In the genomic region with DNA sequence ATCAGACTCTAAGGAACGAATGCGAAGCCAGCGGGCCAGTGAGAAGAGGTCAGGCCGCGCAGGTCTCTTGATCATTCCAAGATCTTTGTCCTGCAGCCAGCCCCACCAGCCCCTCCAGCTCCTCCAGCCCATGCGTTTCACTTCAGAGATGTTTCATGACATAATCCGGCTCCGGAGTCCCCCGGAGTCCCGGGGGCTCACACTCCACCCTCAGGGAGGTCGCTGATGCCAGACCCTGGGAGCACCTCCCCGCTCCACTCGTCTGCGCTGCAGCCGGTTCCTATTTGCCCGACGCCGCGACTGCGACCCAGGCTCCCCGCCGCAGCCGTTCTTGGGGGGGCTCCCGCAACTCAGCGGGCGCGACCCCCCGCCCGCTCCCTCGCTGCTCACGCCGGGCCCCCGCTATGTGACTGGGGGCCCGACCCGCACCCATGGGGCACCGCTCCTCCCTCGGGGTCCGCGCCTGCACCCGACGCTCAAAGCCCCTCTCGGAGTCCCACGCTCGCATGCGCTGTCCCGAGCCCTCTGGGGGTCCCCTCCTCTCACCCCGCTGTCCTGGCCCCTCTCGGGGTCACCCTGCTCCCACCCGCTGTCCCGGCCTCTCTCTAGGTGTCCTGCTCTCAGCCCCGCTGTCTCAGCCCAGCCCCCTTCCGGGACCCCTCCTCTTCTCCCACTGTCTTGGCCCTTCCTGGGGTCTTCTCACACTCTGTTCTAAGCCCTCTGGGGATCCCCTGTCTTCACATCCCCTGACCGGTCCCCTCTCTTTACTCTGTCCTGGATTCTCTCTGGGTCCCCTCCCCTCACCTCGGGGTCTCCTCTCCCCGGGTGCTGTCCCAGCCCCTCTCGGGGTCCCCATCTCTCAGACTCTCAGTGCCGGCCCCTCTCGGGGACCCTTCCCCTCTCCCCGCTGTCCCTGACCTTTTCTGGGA, we compare ENCODE assay signal across 1 cellular context.
TF ChIP-seq lines count a peak whose summit lies in the region.

No MANE protein-coding gene starts in this region.

TF ChIP-seq in HEK293, 187 proteins besides CTCF, POLR2A, EP300 and RAD21 (continued from another document and continues in another):
- no peak for TF ChIP-seq ZSCAN5A (tag by site-specific recombination; IDR thresholded peaks at IDR 0.05)
- TF ChIP-seq ZNF18 (tag by site-specific recombination; IDR thresholded peaks at IDR 0.05), result no peak
- TF ChIP-seq, protein P1, sequence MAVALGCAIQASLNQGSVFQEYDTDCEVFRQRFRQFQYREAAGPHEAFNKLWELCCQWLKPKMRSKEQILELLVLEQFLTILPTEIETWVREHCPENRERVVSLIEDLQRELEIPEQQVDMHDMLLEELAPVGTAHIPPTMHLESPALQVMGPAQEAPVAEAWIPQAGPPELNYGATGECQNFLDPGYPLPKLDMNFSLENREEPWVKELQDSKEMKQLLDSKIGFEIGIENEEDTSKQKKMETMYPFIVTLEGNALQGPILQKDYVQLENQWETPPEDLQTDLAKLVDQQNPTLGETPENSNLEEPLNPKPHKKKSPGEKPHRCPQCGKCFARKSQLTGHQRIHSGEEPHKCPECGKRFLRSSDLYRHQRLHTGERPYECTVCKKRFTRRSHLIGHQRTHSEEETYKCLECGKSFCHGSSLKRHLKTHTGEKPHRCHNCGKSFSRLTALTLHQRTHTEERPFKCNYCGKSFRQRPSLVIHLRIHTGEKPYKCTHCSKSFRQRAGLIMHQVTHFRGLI (tag by site-specific recombination; IDR thresholded peaks at IDR 0.05), result no peak
- TF ChIP-seq, protein P2, sequence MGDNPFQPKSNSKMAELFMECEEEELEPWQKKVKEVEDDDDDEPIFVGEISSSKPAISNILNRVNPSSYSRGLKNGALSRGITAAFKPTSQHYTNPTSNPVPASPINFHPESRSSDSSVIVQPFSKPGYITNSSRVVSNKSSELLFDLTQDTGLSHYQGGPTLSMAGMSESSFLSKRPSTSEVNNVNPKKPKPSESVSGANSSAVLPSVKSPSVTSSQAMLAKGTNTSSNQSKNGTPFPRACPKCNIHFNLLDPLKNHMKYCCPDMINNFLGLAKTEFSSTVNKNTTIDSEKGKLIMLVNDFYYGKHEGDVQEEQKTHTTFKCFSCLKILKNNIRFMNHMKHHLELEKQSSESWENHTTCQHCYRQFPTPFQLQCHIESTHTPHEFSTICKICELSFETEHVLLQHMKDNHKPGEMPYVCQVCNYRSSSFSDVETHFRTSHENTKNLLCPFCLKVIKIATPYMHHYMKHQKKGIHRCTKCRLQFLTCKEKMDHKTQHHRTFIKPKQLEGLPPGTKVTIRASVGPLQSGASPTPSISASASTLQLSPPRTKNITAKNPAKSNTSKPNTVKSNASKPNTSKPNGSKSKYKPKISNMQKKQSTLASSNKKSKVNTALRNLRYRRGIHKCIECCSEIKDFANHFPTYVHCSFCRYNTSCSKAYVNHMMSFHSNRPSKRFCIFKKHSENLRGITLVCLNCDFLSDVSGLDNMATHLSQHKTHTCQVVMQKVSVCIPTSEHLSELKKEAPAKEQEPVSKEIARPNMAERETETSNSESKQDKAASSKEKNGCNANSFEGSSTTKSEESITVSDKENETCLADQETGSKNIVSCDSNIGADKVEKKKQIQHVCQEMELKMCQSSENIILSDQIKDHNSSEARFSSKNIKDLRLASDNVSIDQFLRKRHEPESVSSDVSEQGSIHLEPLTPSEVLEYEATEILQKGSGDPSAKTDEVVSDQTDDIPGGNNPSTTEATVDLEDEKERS (tag by site-specific recombination; IDR thresholded peaks at IDR 0.05), result no peak
- no peak for TF ChIP-seq ZNF274 (IDR thresholded peaks at IDR 0.05; ENCODE audit: low read length)
- no peak for TF ChIP-seq ZNF274 (tag by site-specific recombination; IDR thresholded peaks at IDR 0.05; ENCODE audit: borderline replicate concordance)
- TF ChIP-seq ZBTB48 (tag by site-specific recombination; IDR thresholded peaks at IDR 0.05), result no peak
- TF ChIP-seq ZNF660 (tag by site-specific recombination; IDR thresholded peaks at IDR 0.05), result no peak
- no peak for TF ChIP-seq ZNF654 (tag by site-specific recombination; IDR thresholded peaks at IDR 0.05; ENCODE audit: low read depth)
- TF ChIP-seq TCF7L2 (IDR thresholded peaks at IDR 0.05; ENCODE audit: borderline replicate concordance, low read depth, low read length), result no peak
- TF ChIP-seq ZNF354C (tag by site-specific recombination; IDR thresholded peaks at IDR 0.05; ENCODE audit: borderline replicate concordance, low read depth), result no peak
- TF ChIP-seq, protein P3, sequence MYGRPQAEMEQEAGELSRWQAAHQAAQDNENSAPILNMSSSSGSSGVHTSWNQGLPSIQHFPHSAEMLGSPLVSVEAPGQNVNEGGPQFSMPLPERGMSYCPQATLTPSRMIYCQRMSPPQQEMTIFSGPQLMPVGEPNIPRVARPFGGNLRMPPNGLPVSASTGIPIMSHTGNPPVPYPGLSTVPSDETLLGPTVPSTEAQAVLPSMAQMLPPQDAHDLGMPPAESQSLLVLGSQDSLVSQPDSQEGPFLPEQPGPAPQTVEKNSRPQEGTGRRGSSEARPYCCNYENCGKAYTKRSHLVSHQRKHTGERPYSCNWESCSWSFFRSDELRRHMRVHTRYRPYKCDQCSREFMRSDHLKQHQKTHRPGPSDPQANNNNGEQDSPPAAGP (tag by site-specific recombination; IDR thresholded peaks at IDR 0.05), result no peak
- TF ChIP-seq ZNF202 (tag by site-specific recombination; IDR thresholded peaks at IDR 0.05; ENCODE audit: borderline replicate concordance), result no peak
- no peak for TF ChIP-seq ZNF513 (tag by site-specific recombination; IDR thresholded peaks at IDR 0.05)
- no peak for TF ChIP-seq SALL2 (tag by site-specific recombination; IDR thresholded peaks at IDR 0.05; ENCODE audit: borderline replicate concordance)
- peak; percentile 94 for TF ChIP-seq GLIS1 (tag by site-specific recombination; IDR thresholded peaks at IDR 0.05)
- no peak for TF ChIP-seq ZNF311 (tag by site-specific recombination; IDR thresholded peaks at IDR 0.05; ENCODE audit: borderline replicate concordance)
- no peak for TF ChIP-seq ZNF518A (tag by site-specific recombination; conservative IDR thresholded peaks at IDR 0.05; ENCODE audit: low read depth)
- no peak for TF ChIP-seq ZFP37 (tag by site-specific recombination; IDR thresholded peaks at IDR 0.05)
- TF ChIP-seq ZBTB20 (tag by site-specific recombination; IDR thresholded peaks at IDR 0.05), result peak; percentile 46; the same call in 1 of the 2 replicates
- 0 out of 2 replicates have a peak, but pooled peaks have one; percentile 41 for TF ChIP-seq ZBTB17 (tag by site-specific recombination; IDR thresholded peaks at IDR 0.05)
- TF ChIP-seq ZNF677 (tag by site-specific recombination; IDR thresholded peaks at IDR 0.05), result no peak
- TF ChIP-seq ZFHX2 (tag by site-specific recombination; conservative IDR thresholded peaks at IDR 0.05), result no peak
- peak; percentile 69 for TF ChIP-seq ZNF423 (tag by site-specific recombination; IDR thresholded peaks at IDR 0.05)
- no peak for TF ChIP-seq BCL11B (tag by site-specific recombination; IDR thresholded peaks at IDR 0.05; ENCODE audit: low read depth)
- TF ChIP-seq ZEB2 (tag by site-specific recombination; IDR thresholded peaks at IDR 0.05), result 0 out of 2 replicates have a peak, but pooled peaks have one; percentile 31
- no peak for TF ChIP-seq ZNF114 (tag by site-specific recombination; IDR thresholded peaks at IDR 0.05)
- no peak for TF ChIP-seq KLF8 (tag by site-specific recombination; IDR thresholded peaks at IDR 0.05)
- no peak for TF ChIP-seq ZNF76 (tag by site-specific recombination; IDR thresholded peaks at IDR 0.05; ENCODE audit: borderline replicate concordance, low read depth)
- no peak for TF ChIP-seq IKZF3 (tag by site-specific recombination; IDR thresholded peaks at IDR 0.05)
- TF ChIP-seq, protein P4, sequence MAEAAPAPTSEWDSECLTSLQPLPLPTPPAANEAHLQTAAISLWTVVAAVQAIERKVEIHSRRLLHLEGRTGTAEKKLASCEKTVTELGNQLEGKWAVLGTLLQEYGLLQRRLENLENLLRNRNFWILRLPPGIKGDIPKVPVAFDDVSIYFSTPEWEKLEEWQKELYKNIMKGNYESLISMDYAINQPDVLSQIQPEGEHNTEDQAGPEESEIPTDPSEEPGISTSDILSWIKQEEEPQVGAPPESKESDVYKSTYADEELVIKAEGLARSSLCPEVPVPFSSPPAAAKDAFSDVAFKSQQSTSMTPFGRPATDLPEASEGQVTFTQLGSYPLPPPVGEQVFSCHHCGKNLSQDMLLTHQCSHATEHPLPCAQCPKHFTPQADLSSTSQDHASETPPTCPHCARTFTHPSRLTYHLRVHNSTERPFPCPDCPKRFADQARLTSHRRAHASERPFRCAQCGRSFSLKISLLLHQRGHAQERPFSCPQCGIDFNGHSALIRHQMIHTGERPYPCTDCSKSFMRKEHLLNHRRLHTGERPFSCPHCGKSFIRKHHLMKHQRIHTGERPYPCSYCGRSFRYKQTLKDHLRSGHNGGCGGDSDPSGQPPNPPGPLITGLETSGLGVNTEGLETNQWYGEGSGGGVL (tag by site-specific recombination; IDR thresholded peaks at IDR 0.05), result peak; percentile 15; the same call in 1 of the 2 replicates
- TF ChIP-seq ZNF791 (tag by site-specific recombination; IDR thresholded peaks at IDR 0.05), result no peak
- TF ChIP-seq MYNN (tag by site-specific recombination; IDR thresholded peaks at IDR 0.05; ENCODE audit: borderline replicate concordance), result no peak
- no peak for TF ChIP-seq ZNF658 (tag by site-specific recombination; IDR thresholded peaks at IDR 0.05)
- no peak for TF ChIP-seq ZNF416 (tag by site-specific recombination; IDR thresholded peaks at IDR 0.05)
- TF ChIP-seq RBAK (tag by site-specific recombination; IDR thresholded peaks at IDR 0.05), result no peak
- TF ChIP-seq SP3 (tag by site-specific recombination; IDR thresholded peaks at IDR 0.05), result no peak
- no peak for TF ChIP-seq ZNF426 (tag by site-specific recombination; IDR thresholded peaks at IDR 0.05)
- no peak for TF ChIP-seq KLF7 (tag by site-specific recombination; IDR thresholded peaks at IDR 0.05; ENCODE audit: borderline replicate concordance)
- no peak for TF ChIP-seq ZNF560 (tag by site-specific recombination; IDR thresholded peaks at IDR 0.05; ENCODE audit: borderline replicate concordance)
- no peak for TF ChIP-seq ZNF596 (tag by site-specific recombination; IDR thresholded peaks at IDR 0.05)
- peak; percentile 40; the same call in 1 of the 2 replicates for TF ChIP-seq ZNF600 (tag by site-specific recombination; IDR thresholded peaks at IDR 0.05)
- no peak for TF ChIP-seq ZNF837 (tag by site-specific recombination; IDR thresholded peaks at IDR 0.05)
- no peak for TF ChIP-seq ZNF549 (tag by site-specific recombination; IDR thresholded peaks at IDR 0.05)
